ENCODE assay signal across 28 cellular contexts in the genomic region with DNA sequence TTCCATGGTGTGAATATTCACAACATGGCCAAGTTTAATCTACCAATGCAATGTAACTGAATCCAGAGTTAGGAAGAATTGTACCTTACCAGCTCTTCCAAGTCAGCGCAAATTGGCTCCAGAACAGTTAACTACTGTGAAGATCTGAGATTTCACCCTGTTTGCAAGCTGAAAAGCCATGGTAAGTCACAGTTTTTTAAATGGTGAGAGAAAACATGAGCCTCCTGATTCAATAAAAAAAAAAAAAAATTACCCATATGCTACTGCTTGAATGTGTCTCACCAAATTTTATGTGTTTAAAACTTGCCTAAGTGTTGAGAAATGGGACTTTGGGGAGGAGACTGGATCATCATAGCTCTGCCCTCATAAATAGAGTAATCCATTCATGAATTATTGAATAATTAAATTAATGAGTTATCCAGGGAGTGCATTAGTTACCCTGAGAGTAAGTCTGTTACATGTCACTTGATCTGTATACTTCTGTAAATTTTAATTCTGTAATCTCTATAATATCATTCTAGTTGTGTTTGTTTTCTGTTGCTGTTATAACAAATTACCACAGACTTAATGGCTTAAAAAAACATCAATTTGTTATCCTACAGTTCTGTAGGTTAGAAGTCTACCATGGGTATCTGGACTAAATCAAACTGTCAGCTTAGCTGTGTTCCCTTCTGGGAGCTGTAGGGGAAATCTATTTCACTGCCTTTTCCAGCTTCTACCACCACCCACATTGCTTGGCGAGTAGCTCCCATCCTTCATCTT.
"Had no signal": no experiment of that assay in that cellular context is flagged by ENCODE, and none has a peak within 500 bp of the region (broad histone marks: within the 10 kb centered on the region; RNA-seq: fewer than 3 reads in every experiment).

No MANE protein-coding gene starts in this region.

- H3K9me3 ChIP-seq: mucosa of descending colon, pancreas, prostate gland, testis, thyroid gland, transverse colon, upper lobe of left lung, vagina had no signal

- H3K4me3 ChIP-seq: left ventricle myocardium inferior, lung, mucosa of descending colon, pancreas, prostate gland, skin epidermis, stomach, testis, thyroid gland, transverse colon, upper lobe of left lung, vagina had no signal

- H3K27ac ChIP-seq: left ventricle myocardium inferior, pancreas, prostate gland, skin epidermis, stomach, testis, thyroid gland, transverse colon, upper lobe of left lung, vagina had no signal

- DNase-seq: hypothalamus; immature natural killer cell; kidney; left colon; left ventricle myocardium inferior; midbrain; mucosa of descending colon; naive thymus-derived CD4-positive, alpha-beta T cell; nucleus accumbens; pancreas; posterior cingulate gyrus; retina; right cardiac atrium; stimulated activated CD4-positive, alpha-beta T cell treated with anti-CD3 and anti-CD28 coated beads, Interleukin-12 subunit alpha, Interleukin-12 subunit beta, amount 100 ng/mL, for 4 hours; stimulated activated CD4-positive, alpha-beta T cell treated with anti-CD3 and anti-CD28 coated beads, Interleukin-15, amount 100 ng/mL, for 24 hours; stimulated activated CD4-positive, alpha-beta T cell treated with anti-CD3 and anti-CD28 coated beads, Interleukin-2, amount 100 ng/mL, for 24 hours; stimulated activated CD4-positive, alpha-beta T cell treated with anti-CD3 and anti-CD28 coated beads, Interleukin-4, amount 100 ng/mL, for 1 hour; stimulated activated naive B cell treated with anti-CD40 and anti-IgM and Interleukin-4, amounts not matched to agents 10 μg/mL and 1 μg/mL and 100 μg/mL, for 72 hours; stimulated activated naive CD8-positive, alpha-beta T cell treated with anti-CD3 and anti-CD28 coated beads, Interleukin-15, Interleukin-2, amounts not matched to agents 100 U/mL and 50 U/mL, for 24 hours; stomach; testis; thyroid gland; transverse colon; upper lobe of left lung had no signal

- H3K27me3 ChIP-seq: pancreas, stomach, testis, thyroid gland, transverse colon, upper lobe of left lung, vagina had no signal

- H3K4me1 ChIP-seq: left ventricle myocardium inferior, pancreas, prostate gland, stomach, testis, thyroid gland, transverse colon, upper lobe of left lung, vagina had no signal

- H3K36me3 ChIP-seq: left ventricle myocardium inferior, pancreas, prostate gland, stomach, thyroid gland, transverse colon, upper lobe of left lung, vagina had no signal
